ENCODE assay signal across 8 cellular contexts in the genomic region with DNA sequence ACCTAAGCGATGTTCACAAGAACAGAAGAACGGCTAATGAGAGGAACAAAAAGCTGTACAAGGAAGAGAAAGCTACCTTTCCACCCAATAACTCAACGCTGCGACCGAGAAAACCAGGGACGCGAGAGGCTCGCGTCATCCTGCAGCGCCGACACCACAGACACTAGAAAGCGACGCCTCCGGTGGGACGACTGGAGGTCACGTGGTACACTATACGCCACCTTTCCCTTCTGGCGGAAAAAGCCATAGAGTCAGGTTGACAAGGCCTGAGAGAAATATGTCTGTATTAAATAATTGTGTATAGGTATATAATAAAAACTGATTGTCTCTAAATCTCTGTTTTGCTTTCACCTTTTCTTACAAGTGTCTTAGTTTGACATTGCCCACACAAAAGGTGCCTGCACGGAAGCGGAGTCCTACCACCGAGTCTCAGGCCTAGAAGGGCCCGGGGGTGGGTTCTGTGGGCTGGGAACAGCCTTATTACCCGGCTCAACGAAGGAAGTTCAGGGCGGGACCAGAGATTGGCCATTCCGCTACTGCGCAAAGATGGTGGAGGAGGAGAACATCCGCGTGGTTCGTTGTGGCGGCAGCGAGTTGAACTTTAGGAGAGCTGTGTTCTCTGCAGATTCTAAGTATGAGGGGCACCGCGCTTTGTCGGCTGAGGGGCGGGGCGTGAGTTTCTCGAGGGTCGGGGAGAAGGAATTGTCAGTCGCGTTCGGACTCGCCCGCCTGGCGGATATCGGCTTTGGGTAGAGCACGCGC. TPM values are rescaled to one million over a fixed set of nuclear protein-coding genes. Genes with fewer than 3 reads are reported as not detected.
DNase-seq lines count a peak whose midpoint lies in the region; ATAC-seq and TF ChIP-seq lines count a peak whose summit lies in the region.

A gene (plus strand): TSS at position 528 of the 762 bp plus-strand sequence. CDS start 19 bp downstream, at position 547.

- no peaks in the 10 kb centered on the region for H3K36me3 ChIP-seq in left lung

- TF ChIP-seq CTCF in C4-2B (conservative IDR thresholded peaks at IDR 0.05) = no peak
- no peak for TF ChIP-seq CTCF in left lung (IDR thresholded peaks at IDR 0.05)

- H3K27me3 ChIP-seq in left lung = no peaks in the 10 kb centered on the region

- H3K27ac ChIP-seq in C4-2B (peak within 1 kb of the TSS; percentile 81), left lung (peak within 1 kb of the TSS; percentile 88 to 89)

- no peaks in the 10 kb centered on the region for H3K9me3 ChIP-seq in left lung

- DNase-seq in NCI-H774 (lab: John Stamatoyannopoulos, UW) (peak; percentile 92), dermis blood vessel endothelial cell (peak; percentile 96), left lung (peak; percentile 94)
- DNase-seq in activated CD4-positive, alpha-beta T cell treated with anti-CD3 and anti-CD28 coated beads, Interleukin-2, amount 50 U/mL, for 4 hours = peak; percentile 93
- DNase-seq in stimulated activated CD4-positive, alpha-beta T cell treated with anti-CD3 and anti-CD28 coated beads, Interleukin-2, amount 100 ng/mL, for 48 hours = peak; percentile 92

- H3K4me1 ChIP-seq in left lung = peaks cover 0 to 37% of the 10 kb centered on the region in 2 donors

- H3K4me3 ChIP-seq in left lung = peak within 1 kb of the TSS; percentile 78 to 85

- ATAC-seq in GM19395 (IDR thresholded peaks at IDR 0.05; ENCODE audit: unreplicated experiment) (peak; percentile 89), HG03565 (IDR thresholded peaks at IDR 0.05; ENCODE audit: unreplicated experiment) (peak; percentile 72), left lung (peak; percentile 99)

- intact Hi-C loops in left lung (cut with DNase I) = no loop called here

RNA-seq across cellular contexts. Expression of the gene that starts here (rescaled TPM):
- total RNA-seq in dermis blood vessel endothelial cell = 45.6 and 49.9 TPM in 2 replicates
- 10 to 100 TPM; 24.6 to 34.3 TPM for total RNA-seq in left lung

Comparison
In these comparisons a context has a peak if more than half of its experiments do, and no peak if none do; other contexts are left out.
1. Peak in every context shown above with its lines: DNase-seq, ATAC-seq, H3K4me3 ChIP-seq and H3K27ac ChIP-seq.